8 cellular contexts compared by ENCODE assay signal in genomic region chr2:231666171-231667095, GRCh38. TPM values are rescaled to one million over a fixed set of nuclear protein-coding genes. Genes with fewer than 3 reads are reported as not detected.
DNase-seq lines count a peak whose midpoint lies in the region; ATAC-seq and TF ChIP-seq lines count a peak whose summit lies in the region.

No MANE protein-coding gene starts in this region.

- 0 to 2% methylated on average over 11 to 32 of the region's 32 CpGs for WGBS in body of pancreas, 2 donors

- no peak overlapping the region for H3K4me3 Mint-ChIP-seq in activated T-cell treated with anti-CD3 and anti-CD28 coated beads, Interleukin-2, amount 50 U/mL, for 72 hours

- H3K27ac ChIP-seq in body of pancreas: peak overlapping the region; percentile 99 to 100 (median 100)

- peaks cover 0 to 4% of the 10 kb centered on the region in 2 donors for H3K9me3 Mint-ChIP-seq in activated T-cell treated with anti-CD3 and anti-CD28 coated beads, Interleukin-2, amount 50 U/mL, for 72 hours

- H3K4me1 ChIP-seq in body of pancreas: peaks cover 33% of the 10 kb centered on the region

- DNase-seq in activated CD8-positive, alpha-beta memory T cell treated with anti-CD3 and anti-CD28 coated beads, Interleukin-2, amount 50 U/mL, for 48 hours: peak; percentile 38
- DNase-seq in activated CD8-positive, alpha-beta memory T cell treated with anti-CD3 and anti-CD28 coated beads for 24 hours: no peak
- peak; percentile 68 for DNase-seq in NCI-H2029 treated with DMSO at 0.1 percent for 48 hours (lab: John Stamatoyannopoulos, UW)
- peak; percentile 96 to 98 (median 98) for DNase-seq in body of pancreas
- DNase-seq in sciatic nerve (ENCODE audit: low spot score): peak; percentile 93
- no peak for DNase-seq in activated T-cell treated with anti-CD3 and anti-CD28 coated beads, Interleukin-2, amount 50 U/mL, for 72 hours

- ATAC-seq in HG02623 (IDR thresholded peaks at IDR 0.05; ENCODE audit: unreplicated experiment) (peak; percentile 32), body of pancreas (peak; percentile 85), sciatic nerve (peak; percentile 92)
- no peak for ATAC-seq in activated T-cell treated with anti-CD3 and anti-CD28 coated beads, Interleukin-2, amount 50 U/mL, for 72 hours (replicated peaks in 1 of 2)

- peaks cover 0 to 2% of the 10 kb centered on the region in 2 donors for H3K36me3 Mint-ChIP-seq in activated T-cell treated with anti-CD3 and anti-CD28 coated beads, Interleukin-2, amount 50 U/mL, for 72 hours (ENCODE audit: insufficient read depth in 2 of 2)

- H3K27me3 Mint-ChIP-seq in activated T-cell treated with anti-CD3 and anti-CD28 coated beads, Interleukin-2, amount 50 U/mL, for 72 hours (ENCODE audit: low read depth): no peaks in the 10 kb centered on the region

- peaks cover 23% of the 10 kb centered on the region for H3K4me1 Mint-ChIP-seq in activated T-cell treated with anti-CD3 and anti-CD28 coated beads, Interleukin-2, amount 50 U/mL, for 72 hours (ENCODE audit: low read depth)

- no peaks in the 10 kb centered on the region for H3K36me3 ChIP-seq in body of pancreas (replicated peaks in 1 of 2; ENCODE audit: insufficient read depth in 1 of 2, low read depth in 2 of 2)

- intact Hi-C loops in body of pancreas (cut with DNase I): no loop called here
- intact Hi-C loops in sciatic nerve (cut with DNase I): no loop called here

- peak overlapping the region; percentile 17 to 62 for H3K4me3 ChIP-seq in body of pancreas
- peak overlapping the region; percentile 49 for H3K4me3 ChIP-seq in iPS-18c (ENCODE audit: insufficient read depth, low read depth, low read length)

- peak; percentile 98 to 99 (median 99) for TF ChIP-seq POLR2A in body of pancreas (IDR thresholded peaks at IDR 0.05)

- peak in 3 of 7 experiments; percentile 6 to 30 (median 15) for TF ChIP-seq CTCF in body of pancreas (IDR thresholded peaks at IDR 0.05)

- H3K9me3 ChIP-seq in body of pancreas (no peaks in the 10 kb centered on the region), iPS-18c (ENCODE audit: control insufficient read depth, insufficient read depth, low read length) (no peaks in the 10 kb centered on the region)

- no peaks in the 10 kb centered on the region for H3K27me3 ChIP-seq in body of pancreas

- H3K27ac Mint-ChIP-seq in activated T-cell treated with anti-CD3 and anti-CD28 coated beads, Interleukin-2, amount 50 U/mL, for 72 hours: no peak overlapping the region

RNA-seq across cellular contexts. Expression of gene PTMA, which starts 41.9 kb away (rescaled TPM):
- total RNA-seq in body of pancreas (100 to 1,000 TPM; 532 to 757 TPM), sciatic nerve (779 TPM)
- total RNA-seq in activated T-cell treated with anti-CD3 and anti-CD28 coated beads, Interleukin-2, amount 50 U/mL, for 72 hours: 1,000 to 10,000 TPM; 1,057 to 1,154 TPM

Comparison
In these comparisons a context has a peak if more than half of its experiments do, and no peak if none do; other contexts are left out.
1. DNase-seq: peak in activated CD8-positive, alpha-beta memory T cell treated with anti-CD3 and anti-CD28 coated beads, Interleukin-2, amount 50 U/mL, for 48 hours (single experiment), NCI-H2029 treated with DMSO at 0.1 percent for 48 hours (single experiment), body of pancreas (4 of 4) and sciatic nerve (single experiment); none in activated CD8-positive, alpha-beta memory T cell treated with anti-CD3 and anti-CD28 coated beads for 24 hours (single experiment) and activated T-cell treated with anti-CD3 and anti-CD28 coated beads, Interleukin-2, amount 50 U/mL, for 72 hours (0 of 2).
2. ATAC-seq: peak in HG02623 (single experiment), body of pancreas (single experiment) and sciatic nerve (single experiment); none in activated T-cell treated with anti-CD3 and anti-CD28 coated beads, Interleukin-2, amount 50 U/mL, for 72 hours (0 of 2).